Comparison of ENCODE assay signal across 8 cellular contexts in genomic region chr12:6538420-6539275, GRCh38. TPM values are rescaled to one million over a fixed set of nuclear protein-coding genes. Genes with fewer than 3 reads are reported as not detected.
DNase-seq lines count a peak whose midpoint lies in the region; ATAC-seq, FAIRE-seq and TF ChIP-seq lines count a peak whose summit lies in the region.

No MANE protein-coding gene starts in this region.

- no peaks in the 10 kb centered on the region for H3K27me3 ChIP-seq in muscle layer of duodenum (ENCODE audit: low read depth, low read length)

- H3K9me3 Mint-ChIP-seq in activated T-helper 2 cell treated with anti-CD3 and anti-CD28 coated beads, Interferon-gamma antibody, Interleukin-2, Interleukin-4, amounts not matched to agents 10 μg/mL and 5 μg/mL and 100 μg/mL, durations not matched to agents 14 hours and 24 hours and 36 hours, result no peaks in the 10 kb centered on the region

- intact Hi-C loops in activated T-helper 2 cell treated with anti-CD3 and anti-CD28 coated beads, Interferon-gamma antibody, Interleukin-2, Interleukin-4, amounts not matched to agents 10 μg/mL and 5 μg/mL and 100 μg/mL, durations not matched to agents 14 hours and 24 hours and 36 hours (cut with micrococcal nuclease), result no loop called here

- in situ Hi-C loops in KBM-7 (cut with MboI; ENCODE audit: low pct_unique_long_range_greater_than_20kb, low sequenced_read_pairs), result no loop called here

- no peak for ATAC-seq in HG02759 (IDR thresholded peaks at IDR 0.05; ENCODE audit: unreplicated experiment)

- peaks cover 49% of the 10 kb centered on the region for H3K4me1 Mint-ChIP-seq in activated T-helper 2 cell treated with anti-CD3 and anti-CD28 coated beads, Interferon-gamma antibody, Interleukin-2, Interleukin-4, amounts not matched to agents 10 μg/mL and 5 μg/mL and 100 μg/mL, durations not matched to agents 14 hours and 24 hours and 36 hours (ENCODE audit: low read depth)

- peaks cover 27 to 30% of the 10 kb centered on the region in 2 donors for H3K36me3 ChIP-seq in muscle layer of duodenum (ENCODE audit: control insufficient read depth in 1 of 2, insufficient read depth in 2 of 2, low read length in 2 of 2)

- no peak for FAIRE-seq in D721Med (lab: Jason Lieb, UNC)

- TF ChIP-seq CTCF in D721Med (IDR thresholded peaks at IDR 0.05; ENCODE audit: insufficient read depth, missing control alignments), result no peak

- peaks cover 17 to 53% of the 10 kb centered on the region in 2 donors for H3K4me1 ChIP-seq in muscle layer of duodenum (ENCODE audit: control insufficient read depth in 1 of 2, insufficient read depth in 2 of 2, low read length in 2 of 2)

- H3K27ac ChIP-seq in muscle layer of duodenum (ENCODE audit: low read length), result peak overlapping the region; percentile 23

- H3K4me3 Mint-ChIP-seq in activated T-helper 2 cell treated with anti-CD3 and anti-CD28 coated beads, Interferon-gamma antibody, Interleukin-2, Interleukin-4, amounts not matched to agents 10 μg/mL and 5 μg/mL and 100 μg/mL, durations not matched to agents 14 hours and 24 hours and 36 hours (ENCODE audit: low read depth), result peak overlapping the region; percentile 47

- peaks cover 78% of the 10 kb centered on the region for H3K36me3 Mint-ChIP-seq in activated T-helper 2 cell treated with anti-CD3 and anti-CD28 coated beads, Interferon-gamma antibody, Interleukin-2, Interleukin-4, amounts not matched to agents 10 μg/mL and 5 μg/mL and 100 μg/mL, durations not matched to agents 14 hours and 24 hours and 36 hours (ENCODE audit: low read depth)

- DNase-seq in Daoy (ENCODE audit: low read depth) (peak; percentile 78), KBM-7 (peak; percentile 45), COLO829 (ENCODE audit: low spot score) (no peak), D721Med (ENCODE audit: insufficient read length, low spot score) (no peak), COLO668 (lab: John Stamatoyannopoulos, UW; ENCODE audit: unreplicated experiment) (no peak)
- DNase-seq in activated T-helper 2 cell treated with anti-CD3 and anti-CD28 coated beads, Interferon-gamma antibody, Interleukin-2, Interleukin-4, amounts not matched to agents 10 μg/mL and 5 μg/mL and 100 μg/mL, durations not matched to agents 14 hours and 24 hours and 36 hours (ENCODE audit: low spot score), result no peak

- no peak overlapping the region for H3K4me3 ChIP-seq in muscle layer of duodenum (ENCODE audit: low read depth in 1 of 2, low read length in 2 of 2)

- peak overlapping the region; percentile 73 for H3K27ac Mint-ChIP-seq in activated T-helper 2 cell treated with anti-CD3 and anti-CD28 coated beads, Interferon-gamma antibody, Interleukin-2, Interleukin-4, amounts not matched to agents 10 μg/mL and 5 μg/mL and 100 μg/mL, durations not matched to agents 14 hours and 24 hours and 36 hours

- H3K27me3 Mint-ChIP-seq in activated T-helper 2 cell treated with anti-CD3 and anti-CD28 coated beads, Interferon-gamma antibody, Interleukin-2, Interleukin-4, amounts not matched to agents 10 μg/mL and 5 μg/mL and 100 μg/mL, durations not matched to agents 14 hours and 24 hours and 36 hours (ENCODE audit: low read depth), result no peaks in the 10 kb centered on the region

- H3K9me3 ChIP-seq in muscle layer of duodenum (ENCODE audit: control insufficient read depth in 1 of 2, low read length in 2 of 2), result no peaks in the 10 kb centered on the region

RNA-seq across cellular contexts. Expression of gene GAPDH, which starts 4.3 kb away (rescaled TPM):
- 5,302 and 5,697 TPM in 2 replicates for total RNA-seq in Daoy (2014; rRNA removed; shearing (Covaris generic))
- 4,713 and 4,805 TPM in 2 replicates for total RNA-seq in activated T-helper 2 cell treated with anti-CD3 and anti-CD28 coated beads, Interferon-gamma antibody, Interleukin-2, Interleukin-4, amounts not matched to agents 10 μg/mL and 5 μg/mL and 100 μg/mL, durations not matched to agents 14 hours and 24 hours and 36 hours

RNA-seq across cellular contexts. Expression of gene IFFO1, which starts 17.2 kb away (rescaled TPM):
- total RNA-seq in Daoy (2014; rRNA removed; shearing (Covaris generic)), result 5.9 and 11.8 TPM in 2 replicates
- 15.5 and 16.6 TPM in 2 replicates for total RNA-seq in activated T-helper 2 cell treated with anti-CD3 and anti-CD28 coated beads, Interferon-gamma antibody, Interleukin-2, Interleukin-4, amounts not matched to agents 10 μg/mL and 5 μg/mL and 100 μg/mL, durations not matched to agents 14 hours and 24 hours and 36 hours

RNA-seq across cellular contexts. Expression of gene NOP2, which starts 29.4 kb away (rescaled TPM):
- 111 and 129 TPM in 2 replicates for total RNA-seq in Daoy (2014; rRNA removed; shearing (Covaris generic))
- total RNA-seq in activated T-helper 2 cell treated with anti-CD3 and anti-CD28 coated beads, Interferon-gamma antibody, Interleukin-2, Interleukin-4, amounts not matched to agents 10 μg/mL and 5 μg/mL and 100 μg/mL, durations not matched to agents 14 hours and 24 hours and 36 hours, result 146 and 157 TPM in 2 replicates

RNA-seq across cellular contexts. Expression of gene NCAPD2, which starts 44.7 kb away (rescaled TPM):
- 95.2 and 117 TPM in 2 replicates for total RNA-seq in Daoy (2014; rRNA removed; shearing (Covaris generic))
- total RNA-seq in activated T-helper 2 cell treated with anti-CD3 and anti-CD28 coated beads, Interferon-gamma antibody, Interleukin-2, Interleukin-4, amounts not matched to agents 10 μg/mL and 5 μg/mL and 100 μg/mL, durations not matched to agents 14 hours and 24 hours and 36 hours, result 114 and 120 TPM in 2 replicates

RNA-seq across cellular contexts. Expression of gene MRPL51, which starts 45.6 kb away (rescaled TPM):
- 250 and 327 TPM in 2 replicates for total RNA-seq in Daoy (2014; rRNA removed; shearing (Covaris generic))
- total RNA-seq in activated T-helper 2 cell treated with anti-CD3 and anti-CD28 coated beads, Interferon-gamma antibody, Interleukin-2, Interleukin-4, amounts not matched to agents 10 μg/mL and 5 μg/mL and 100 μg/mL, durations not matched to agents 14 hours and 24 hours and 36 hours, result 262 and 283 TPM in 2 replicates

Comparison
In these comparisons a context has a peak if more than half of its experiments do, and no peak if none do; other contexts are left out.
1. DNase-seq: peak in Daoy (single experiment) and KBM-7 (single experiment); none in activated T-helper 2 cell treated with anti-CD3 and anti-CD28 coated beads, Interferon-gamma antibody, Interleukin-2, Interleukin-4, amounts not matched to agents 10 μg/mL and 5 μg/mL and 100 μg/mL, durations not matched to agents 14 hours and 24 hours and 36 hours (single experiment), COLO829 (single experiment), D721Med (single experiment) and COLO668 (single experiment).